In genomic region chr13:42270857-42271215, GRCh38 we compare ENCODE assay signal across 1 cellular context.
TF ChIP-seq lines count a peak whose summit lies in the region.

No MANE protein-coding gene starts in this region.

TF ChIP-seq in H1, 55 proteins besides CTCF, POLR2A, EP300 and RAD21 (continued from another document):
- no peak for TF ChIP-seq RFX5 (IDR thresholded peaks at IDR 0.05; ENCODE audit: borderline replicate concordance, low read depth, low read length)
- TF ChIP-seq TAF7 (optimal IDR thresholded peaks at IDR 0.05; ENCODE audit: borderline replicate concordance, low read depth, low read length): no peak
- no peak for TF ChIP-seq SIRT6 (IDR thresholded peaks at IDR 0.05; ENCODE audit: low read length)
